ENCODE assay signal across 27 cellular contexts in genomic region chr7:26638140-26638539, GRCh38.
"Had no signal": no experiment of that assay in that cellular context is flagged by ENCODE, and none has a peak within 500 bp of the region (broad histone marks: within the 10 kb centered on the region; RNA-seq: fewer than 3 reads in every experiment).

No MANE protein-coding gene starts in this region.

- H3K4me3 ChIP-seq: colonic mucosa, esophagus squamous epithelium, gastrocnemius medialis, heart right ventricle, left lung, lower lobe of right lung, mucosa of descending colon had no signal

- H3K4me3 Mint-ChIP-seq: dendritic cell treated with granulocyte-macrophage colony-stimulating factor and Interleukin-4, amounts not matched to agents 40 ng/mL and 50 ng/mL, for 4 days; effector memory CD8-positive, alpha-beta T cell; endodermal cell; mesothelial cell of epicardium had no signal

- H3K27me3 Mint-ChIP-seq: dendritic cell treated with granulocyte-macrophage colony-stimulating factor and Interleukin-4, amounts not matched to agents 40 ng/mL and 50 ng/mL, for 4 days had no signal

- H3K9me3 Mint-ChIP-seq: dendritic cell treated with granulocyte-macrophage colony-stimulating factor and Interleukin-4, amounts not matched to agents 40 ng/mL and 50 ng/mL, for 4 days; effector memory CD8-positive, alpha-beta T cell; endodermal cell; mesothelial cell of epicardium had no signal

- H3K36me3 ChIP-seq: colonic mucosa, esophagus squamous epithelium, gastrocnemius medialis, heart right ventricle, left lung, lower lobe of right lung had no signal

- H3K27ac ChIP-seq: colonic mucosa, epithelial cell of prostate, esophagus squamous epithelium, gastrocnemius medialis, heart right ventricle, left lung, lower lobe of right lung had no signal

- DNase-seq: colonic mucosa; cortex of kidney; effector CD8-positive, alpha-beta T cell; effector memory CD8-positive, alpha-beta T cell; endodermal cell; erythroblast; esophagus squamous epithelium; foreskin fibroblast; foreskin melanocyte; gastrocnemius medialis; glutamatergic neuron; head of caudate nucleus; heart right ventricle; hippocampal formation; left cardiac atrium; left lung; left ventricle myocardium superior; lower lobe of right lung; mesenchymal stem cell; mucosa of descending colon had no signal

- ATAC-seq: effector memory CD8-positive, alpha-beta T cell; esophagus mucosa; gastrocnemius medialis; heart right ventricle; left cardiac atrium; left lung; left ventricle myocardium superior; lower lobe of right lung; mucosa of descending colon had no signal

- H3K27me3 ChIP-seq: colonic mucosa, esophagus squamous epithelium, gastrocnemius medialis, left lung had no signal

- H3K27ac Mint-ChIP-seq: dendritic cell treated with granulocyte-macrophage colony-stimulating factor and Interleukin-4, amounts not matched to agents 40 ng/mL and 50 ng/mL, for 4 days; effector memory CD8-positive, alpha-beta T cell; endodermal cell; mesothelial cell of epicardium had no signal

- H3K36me3 Mint-ChIP-seq: mesothelial cell of epicardium had no signal

- H3K4me1 ChIP-seq: colonic mucosa, esophagus squamous epithelium, gastrocnemius medialis, heart right ventricle, left lung, lower lobe of right lung had no signal

- H3K4me1 Mint-ChIP-seq: endodermal cell, mesothelial cell of epicardium had no signal

- H3K9me3 ChIP-seq: colonic mucosa, esophagus squamous epithelium, gastrocnemius medialis, heart right ventricle, left lung, lower lobe of right lung, mucosa of descending colon had no signal

- FAIRE-seq: endometrium, islet of Langerhans, keratinocyte had no signal
